8 cellular contexts compared by ENCODE assay signal in genomic region chr11:63906585-63906984, GRCh38. TPM values are rescaled to one million over a fixed set of nuclear protein-coding genes. Genes with fewer than 3 reads are reported as not detected.
DNase-seq lines count a peak whose midpoint lies in the region; ATAC-seq and TF ChIP-seq lines count a peak whose summit lies in the region.

No MANE protein-coding gene starts in this region.

- in situ Hi-C loops in GM13977 (cut with MboI; ENCODE audit: low pct_unique_long_range_greater_than_20kb, low sequenced_read_pairs, unreplicated experiment) (no loop called here), G401 (cut with HindIII; ENCODE audit: low sequenced_read_pairs) (no loop called here)

- peaks cover 6% of the 10 kb centered on the region for H3K4me1 Mint-ChIP-seq in T-helper 1 cell treated with Interleukin-12 subunit alpha and Interleukin-12 subunit beta and Interleukin-4 antibody, amounts not matched to agents 30 μg/mL and 1 μg/mL, for 36 hours (ENCODE audit: low read depth)

- peaks cover 36% of the 10 kb centered on the region for H3K36me3 Mint-ChIP-seq in T-helper 1 cell treated with Interleukin-12 subunit alpha and Interleukin-12 subunit beta and Interleukin-4 antibody, amounts not matched to agents 30 μg/mL and 1 μg/mL, for 36 hours (ENCODE audit: low read depth)

- ATAC-seq in GM18909 (IDR thresholded peaks at IDR 0.05; ENCODE audit: poor library complexity, unreplicated experiment) (no peak), GM18502 (IDR thresholded peaks at IDR 0.05; ENCODE audit: poor library complexity, unreplicated experiment) (no peak)

- H3K9me3 Mint-ChIP-seq in T-helper 1 cell treated with Interleukin-12 subunit alpha and Interleukin-12 subunit beta and Interleukin-4 antibody, amounts not matched to agents 30 μg/mL and 1 μg/mL, for 36 hours, result no peaks in the 10 kb centered on the region

- H3K4me3 ChIP-seq in cardiac fibroblast (replicated peaks in 1 of 2; ENCODE audit: low read depth in 2 of 2, low read length in 2 of 2), result no peak overlapping the region

- H3K27me3 Mint-ChIP-seq in T-helper 1 cell treated with Interleukin-12 subunit alpha and Interleukin-12 subunit beta and Interleukin-4 antibody, amounts not matched to agents 30 μg/mL and 1 μg/mL, for 36 hours (ENCODE audit: low read depth), result no peaks in the 10 kb centered on the region

- DNase-seq in GM13977 (ENCODE audit: low spot score) (peak; percentile 74), cardiac fibroblast (ENCODE audit: low read depth in 2 of 2) (peak; percentile 33 to 39), G401 (ENCODE audit: low spot score) (no peak), NCI-H146 treated with DMSO at 0.1 percent for 48 hours (lab: John Stamatoyannopoulos, UW; ENCODE audit: unreplicated experiment) (no peak)
- DNase-seq in stimulated activated CD4-positive, alpha-beta T cell treated with anti-CD3 and anti-CD28 coated beads, Interleukin-1b, Interleukin-23, amount 100 ng/mL, for 4 hours (ENCODE audit: low read depth in 2 of 2), result peak; percentile 37 to 52

- TF ChIP-seq CTCF in GM13977 (IDR thresholded peaks at IDR 0.05; ENCODE audit: extremely low read depth, insufficient read depth, missing control alignments), result peak; percentile 32
- TF ChIP-seq CTCF in cardiac fibroblast (IDR thresholded peaks at IDR 0.05; ENCODE audit: low read depth, low read length), result no peak

- peak overlapping the region; percentile 9 for H3K27ac Mint-ChIP-seq in T-helper 1 cell treated with Interleukin-12 subunit alpha and Interleukin-12 subunit beta and Interleukin-4 antibody, amounts not matched to agents 30 μg/mL and 1 μg/mL, for 36 hours

- no peak overlapping the region for H3K4me3 Mint-ChIP-seq in T-helper 1 cell treated with Interleukin-12 subunit alpha and Interleukin-12 subunit beta and Interleukin-4 antibody, amounts not matched to agents 30 μg/mL and 1 μg/mL, for 36 hours

RNA-seq across cellular contexts. Expression of gene RCOR2, which starts 10.4 kb away (rescaled TPM):
- 53.3 and 54.9 TPM in 2 replicates for total RNA-seq in G401 (2014; rRNA removed; shearing (Covaris generic))

RNA-seq across cellular contexts. Expression of gene NAA40, which starts 32.2 kb away (rescaled TPM):
- total RNA-seq in G401 (2014; rRNA removed; shearing (Covaris generic)), result 44.2 and 50.7 TPM in 2 replicates

Comparison
In these comparisons a context has a peak if more than half of its experiments do, and no peak if none do; other contexts are left out.
1. DNase-seq: peak in GM13977 (single experiment), cardiac fibroblast (2 of 2) and stimulated activated CD4-positive, alpha-beta T cell treated with anti-CD3 and anti-CD28 coated beads, Interleukin-1b, Interleukin-23, amount 100 ng/mL, for 4 hours (2 of 2); none in G401 (single experiment) and NCI-H146 treated with DMSO at 0.1 percent for 48 hours (single experiment).